Comparison of ENCODE assay signal across 15 cellular contexts in the genomic region with DNA sequence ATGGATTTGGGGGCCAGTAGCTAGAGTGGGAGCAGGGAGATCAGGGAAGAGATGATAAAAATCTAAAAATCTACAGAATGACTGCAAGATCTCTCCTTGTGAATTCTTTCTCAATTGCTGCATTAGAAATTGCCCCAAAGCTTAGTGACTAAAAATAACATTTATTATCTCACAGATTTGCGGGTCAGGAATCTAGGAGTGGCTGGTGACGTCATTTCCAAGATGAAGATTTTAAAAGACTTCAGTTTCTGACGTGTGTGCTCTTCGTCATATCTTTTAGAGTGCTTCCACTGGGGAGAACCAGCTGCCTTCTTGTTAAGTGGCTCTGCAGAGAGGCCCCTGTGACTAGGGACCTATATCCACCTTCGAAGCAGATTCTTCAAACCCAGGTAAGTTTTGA.
"Had no signal": no experiment of that assay in that cellular context is flagged by ENCODE, and none has a peak within 500 bp of the region (broad histone marks: within the 10 kb centered on the region; RNA-seq: fewer than 3 reads in every experiment).

No MANE protein-coding gene starts in this region.

- H3K36me3 ChIP-seq: cardiac muscle cell, colonic mucosa, pancreas, thyroid gland had no signal

- H3K27ac ChIP-seq: cardiac muscle cell, colonic mucosa, pancreas, thyroid gland had no signal

- H3K4me3 ChIP-seq: cardiac muscle cell, colonic mucosa, pancreas, thyroid gland had no signal

- DNase-seq: activated CD4-positive, alpha-beta T cell treated with anti-CD3 and anti-CD28 coated beads, Interleukin-2, amount 50 U/mL, for 48 hours; activated CD4-positive, CD25-positive, alpha-beta regulatory T cell treated with anti-CD3 and anti-CD28 coated beads, Interleukin-2, amount 50 U/mL, for 72 hours; activated gamma-delta T cell; activated naive CD8-positive, alpha-beta T cell treated with anti-CD3 and anti-CD28 coated beads for 36 hours; activated T-cell treated with anti-CD3 and anti-CD28 coated beads, Interleukin-2, amount 50 U/mL, for 48 hours; aorta; colonic mucosa; effector CD8-positive, alpha-beta T cell; hippocampal formation; kidney glomerular epithelial cell; pancreas; small intestine; T-helper 9 cell; thyroid gland had no signal

- ATAC-seq: pancreas had no signal

- H3K27me3 ChIP-seq: cardiac muscle cell, colonic mucosa, thyroid gland had no signal

- H3K4me1 ChIP-seq: colonic mucosa, pancreas, thyroid gland had no signal

- H3K9me3 ChIP-seq: colonic mucosa, pancreas, thyroid gland had no signal
